Comparison of ENCODE assay signal across 1 cellular context in genomic region chr10:99984201-99984600, GRCh38.
TF ChIP-seq lines count a peak whose summit lies in the region.

No MANE protein-coding gene starts in this region.

TF ChIP-seq in HCT116, 20 proteins besides CTCF, POLR2A, EP300 and RAD21 (continued from another document):
- TF ChIP-seq, protein P1, sequence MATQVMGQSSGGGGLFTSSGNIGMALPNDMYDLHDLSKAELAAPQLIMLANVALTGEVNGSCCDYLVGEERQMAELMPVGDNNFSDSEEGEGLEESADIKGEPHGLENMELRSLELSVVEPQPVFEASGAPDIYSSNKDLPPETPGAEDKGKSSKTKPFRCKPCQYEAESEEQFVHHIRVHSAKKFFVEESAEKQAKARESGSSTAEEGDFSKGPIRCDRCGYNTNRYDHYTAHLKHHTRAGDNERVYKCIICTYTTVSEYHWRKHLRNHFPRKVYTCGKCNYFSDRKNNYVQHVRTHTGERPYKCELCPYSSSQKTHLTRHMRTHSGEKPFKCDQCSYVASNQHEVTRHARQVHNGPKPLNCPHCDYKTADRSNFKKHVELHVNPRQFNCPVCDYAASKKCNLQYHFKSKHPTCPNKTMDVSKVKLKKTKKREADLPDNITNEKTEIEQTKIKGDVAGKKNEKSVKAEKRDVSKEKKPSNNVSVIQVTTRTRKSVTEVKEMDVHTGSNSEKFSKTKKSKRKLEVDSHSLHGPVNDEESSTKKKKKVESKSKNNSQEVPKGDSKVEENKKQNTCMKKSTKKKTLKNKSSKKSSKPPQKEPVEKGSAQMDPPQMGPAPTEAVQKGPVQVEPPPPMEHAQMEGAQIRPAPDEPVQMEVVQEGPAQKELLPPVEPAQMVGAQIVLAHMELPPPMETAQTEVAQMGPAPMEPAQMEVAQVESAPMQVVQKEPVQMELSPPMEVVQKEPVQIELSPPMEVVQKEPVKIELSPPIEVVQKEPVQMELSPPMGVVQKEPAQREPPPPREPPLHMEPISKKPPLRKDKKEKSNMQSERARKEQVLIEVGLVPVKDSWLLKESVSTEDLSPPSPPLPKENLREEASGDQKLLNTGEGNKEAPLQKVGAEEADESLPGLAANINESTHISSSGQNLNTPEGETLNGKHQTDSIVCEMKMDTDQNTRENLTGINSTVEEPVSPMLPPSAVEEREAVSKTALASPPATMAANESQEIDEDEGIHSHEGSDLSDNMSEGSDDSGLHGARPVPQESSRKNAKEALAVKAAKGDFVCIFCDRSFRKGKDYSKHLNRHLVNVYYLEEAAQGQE (IDR thresholded peaks at IDR 0.05; ENCODE audit: low read depth): no peak
- TF ChIP-seq EZH2phosphoT487 (IDR thresholded peaks at IDR 0.05; ENCODE audit: borderline replicate concordance) (no peak), MAX (IDR thresholded peaks at IDR 0.05) (no peak), EZH2 (IDR thresholded peaks at IDR 0.05) (no peak), ELF1 (IDR thresholded peaks at IDR 0.05; ENCODE audit: borderline replicate concordance, low read depth) (no peak), POLR2AphosphoS5 (IDR thresholded peaks at IDR 0.05; ENCODE audit: low read depth, low read length) (no peak), ZNF274 (IDR thresholded peaks at IDR 0.05; ENCODE audit: low read depth, low read length) (no peak), CBX3 (IDR thresholded peaks at IDR 0.05; ENCODE audit: low read depth) (no peak), ATF3 (IDR thresholded peaks at IDR 0.05) (no peak)
- TF ChIP-seq, protein P2, sequence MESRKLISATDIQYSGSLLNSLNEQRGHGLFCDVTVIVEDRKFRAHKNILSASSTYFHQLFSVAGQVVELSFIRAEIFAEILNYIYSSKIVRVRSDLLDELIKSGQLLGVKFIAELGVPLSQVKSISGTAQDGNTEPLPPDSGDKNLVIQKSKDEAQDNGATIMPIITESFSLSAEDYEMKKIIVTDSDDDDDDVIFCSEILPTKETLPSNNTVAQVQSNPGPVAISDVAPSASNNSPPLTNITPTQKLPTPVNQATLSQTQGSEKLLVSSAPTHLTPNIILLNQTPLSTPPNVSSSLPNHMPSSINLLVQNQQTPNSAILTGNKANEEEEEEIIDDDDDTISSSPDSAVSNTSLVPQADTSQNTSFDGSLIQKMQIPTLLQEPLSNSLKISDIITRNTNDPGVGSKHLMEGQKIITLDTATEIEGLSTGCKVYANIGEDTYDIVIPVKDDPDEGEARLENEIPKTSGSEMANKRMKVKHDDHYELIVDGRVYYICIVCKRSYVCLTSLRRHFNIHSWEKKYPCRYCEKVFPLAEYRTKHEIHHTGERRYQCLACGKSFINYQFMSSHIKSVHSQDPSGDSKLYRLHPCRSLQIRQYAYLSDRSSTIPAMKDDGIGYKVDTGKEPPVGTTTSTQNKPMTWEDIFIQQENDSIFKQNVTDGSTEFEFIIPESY (IDR thresholded peaks at IDR 0.05; ENCODE audit: extremely low read depth, insufficient replicate concordance, low read length): no peak
